Comparison of ENCODE assay signal across 11 cellular contexts in genomic region chr4:6963139-6963611, GRCh38. TPM values are rescaled to one million over a fixed set of nuclear protein-coding genes. Genes with fewer than 3 reads are reported as not detected.
DNase-seq lines count a peak whose midpoint lies in the region; ATAC-seq and TF ChIP-seq lines count a peak whose summit lies in the region.
"Had no signal": no experiment of that assay in that cellular context is flagged by ENCODE, and none has a peak within 500 bp of the region (broad histone marks: within the 10 kb centered on the region; RNA-seq: fewer than 3 reads in every experiment).

No MANE protein-coding gene starts in this region.

- no peaks in the 10 kb centered on the region for H3K9me3 Mint-ChIP-seq in activated naive CD8-positive, alpha-beta T cell treated with anti-CD3 and anti-CD28 coated beads, Interleukin-2, amount 50 U/mL, for 24 hours
- H3K9me3 Mint-ChIP-seq: activated CD8-positive, alpha-beta T cell treated with anti-CD3 and anti-CD28 coated beads for 36 hours had no signal

- peak overlapping the region; percentile 68 to 85 (median 75) for H3K4me2 ChIP-seq in BLaER1 treated with 17β-estradiol and CSF1 and Interleukin-3, amounts not matched to agents 10 nM and 100 nM

- intact Hi-C loops in mucosa of descending colon (cut with DNase I, micrococcal nuclease): no loop called here

- peaks cover 4% of the 10 kb centered on the region for H3K36me3 Mint-ChIP-seq in activated naive CD8-positive, alpha-beta T cell treated with anti-CD3 and anti-CD28 coated beads, Interleukin-2, amount 50 U/mL, for 24 hours (ENCODE audit: low read depth)
- H3K36me3 Mint-ChIP-seq: activated naive CD8-positive, alpha-beta T cell had no signal

- H3K4me3 ChIP-seq in BLaER1 treated with 17β-estradiol and CSF1 and Interleukin-3, amounts not matched to agents 10 nM and 100 nM: peak overlapping the region in 2 of 10 experiments; percentile 4 to 23; a peak in 3 of 20 replicates
- no peak overlapping the region for H3K4me3 ChIP-seq in brain microvascular endothelial cell (ENCODE audit: low read depth, low read length)
- no peak overlapping the region for H3K4me3 ChIP-seq in mucosa of descending colon

- peaks cover 84 to 100% (median 100%) of the 10 kb centered on the region in 11 experiments for H4K20me1 ChIP-seq in BLaER1 treated with 17β-estradiol and CSF1 and Interleukin-3, amounts not matched to agents 10 nM and 100 nM

- H3K27me3 Mint-ChIP-seq in activated naive CD8-positive, alpha-beta T cell treated with anti-CD3 and anti-CD28 coated beads, Interleukin-2, amount 50 U/mL, for 24 hours: no peaks in the 10 kb centered on the region
- H3K27me3 Mint-ChIP-seq: activated CD8-positive, alpha-beta T cell treated with anti-CD3 and anti-CD28 coated beads for 36 hours; activated naive CD8-positive, alpha-beta T cell had no signal

- peak; percentile 9 for DNase-seq in HCEC 1CT
- DNase-seq in brain microvascular endothelial cell: peak; percentile 13
- no peak for DNase-seq in mucosa of descending colon
- DNase-seq in activated naive CD8-positive, alpha-beta T cell treated with anti-CD3 and anti-CD28 coated beads, Interleukin-2, amount 50 U/mL, for 24 hours: no peak
- no peak for DNase-seq in RKO (ENCODE audit: low spot score)
- no peak for DNase-seq in HuH-7 (ENCODE audit: low spot score)
- DNase-seq: activated CD8-positive, alpha-beta T cell treated with anti-CD3 and anti-CD28 coated beads for 36 hours; NCI-H446 had no signal

- ATAC-seq in mucosa of descending colon (peak; percentile 9), GM21786 (IDR thresholded peaks at IDR 0.05; ENCODE audit: unreplicated experiment) (no peak)
- ATAC-seq in activated naive CD8-positive, alpha-beta T cell treated with anti-CD3 and anti-CD28 coated beads, Interleukin-2, amount 50 U/mL, for 24 hours: no peak
- ATAC-seq: activated CD8-positive, alpha-beta T cell treated with anti-CD3 and anti-CD28 coated beads for 36 hours had no signal

- peaks cover 97 to 100% (median 100%) of the 10 kb centered on the region in 10 experiments for H3K4me1 ChIP-seq in BLaER1 treated with 17β-estradiol and CSF1 and Interleukin-3, amounts not matched to agents 10 nM and 100 nM
- H3K4me1 ChIP-seq in mucosa of descending colon (ENCODE audit: low read depth): peaks cover 9% of the 10 kb centered on the region

- in situ Hi-C loops in brain microvascular endothelial cell (cut with HindIII; ENCODE audit: low pct_ligation_motif_present, low sequenced_read_pairs): no loop called here

- peaks cover 28 to 82% (median 57%) of the 10 kb centered on the region in 11 experiments for H3K36me3 ChIP-seq in BLaER1 treated with 17β-estradiol and CSF1 and Interleukin-3, amounts not matched to agents 10 nM and 100 nM
- no peaks in the 10 kb centered on the region for H3K36me3 ChIP-seq in brain microvascular endothelial cell (replicated peaks)
- H3K36me3 ChIP-seq in mucosa of descending colon (ENCODE audit: low read depth): no peaks in the 10 kb centered on the region

- no peaks in the 10 kb centered on the region for H3K9me3 ChIP-seq in BLaER1 treated with 17β-estradiol and CSF1 and Interleukin-3, amounts not matched to agents 10 nM and 100 nM (replicated peaks in 1 of 11)
- H3K9me3 ChIP-seq in mucosa of descending colon: no peaks in the 10 kb centered on the region

- peak overlapping the region in 10 of 11 experiments; percentile 1 to 65 (median 50); a peak in 18 of 22 replicates for H3K27ac ChIP-seq in BLaER1 treated with 17β-estradiol and CSF1 and Interleukin-3, amounts not matched to agents 10 nM and 100 nM
- no peak overlapping the region for H3K27ac ChIP-seq in brain microvascular endothelial cell

- H3K27ac Mint-ChIP-seq in activated naive CD8-positive, alpha-beta T cell treated with anti-CD3 and anti-CD28 coated beads, Interleukin-2, amount 50 U/mL, for 24 hours: no peak overlapping the region
- H3K27ac Mint-ChIP-seq: activated CD8-positive, alpha-beta T cell treated with anti-CD3 and anti-CD28 coated beads for 36 hours; activated naive CD8-positive, alpha-beta T cell had no signal

- peak overlapping the region in 8 of 11 experiments; percentile 5 to 57 (median 29); a peak in 10 of 22 replicates for H3K9ac ChIP-seq in BLaER1 treated with 17β-estradiol and CSF1 and Interleukin-3, amounts not matched to agents 10 nM and 100 nM

- H3K4me3 Mint-ChIP-seq in activated naive CD8-positive, alpha-beta T cell treated with anti-CD3 and anti-CD28 coated beads, Interleukin-2, amount 50 U/mL, for 24 hours: no peak overlapping the region
- H3K4me3 Mint-ChIP-seq: activated CD8-positive, alpha-beta T cell treated with anti-CD3 and anti-CD28 coated beads for 36 hours; activated naive CD8-positive, alpha-beta T cell had no signal

- TF ChIP-seq CTCF in brain microvascular endothelial cell (IDR thresholded peaks at IDR 0.05; ENCODE audit: low read depth, low read length, missing control alignments): no peak
- TF ChIP-seq CTCF in mucosa of descending colon (IDR thresholded peaks at IDR 0.05): no peak

- H3K4me1 Mint-ChIP-seq in activated naive CD8-positive, alpha-beta T cell treated with anti-CD3 and anti-CD28 coated beads, Interleukin-2, amount 50 U/mL, for 24 hours: peaks cover 46% of the 10 kb centered on the region

- H3K27me3 ChIP-seq in BLaER1 treated with 17β-estradiol and CSF1 and Interleukin-3, amounts not matched to agents 10 nM and 100 nM: no peaks in the 10 kb centered on the region
- no peaks in the 10 kb centered on the region for H3K27me3 ChIP-seq in brain microvascular endothelial cell (replicated peaks)

RNA-seq across cellular contexts. Expression of gene TBC1D14, which starts 53.5 kb away (rescaled TPM):
- total RNA-seq in mucosa of descending colon: 10 to 100 TPM; 51.8 to 70.8 (median 56.2) TPM

Comparison
In these comparisons a context has a peak if more than half of its experiments do, and no peak if none do; other contexts are left out.
1. DNase-seq: peak in HCEC 1CT (single experiment) and brain microvascular endothelial cell (single experiment); none in mucosa of descending colon (0 of 3), activated naive CD8-positive, alpha-beta T cell treated with anti-CD3 and anti-CD28 coated beads, Interleukin-2, amount 50 U/mL, for 24 hours (single experiment), RKO (single experiment) and HuH-7 (single experiment).